1 cellular context compared by ENCODE assay signal in genomic region chr17:44775838-44776621, GRCh38.
A peak's percentile ranks its signal among the peaks of the same experiment; 100 is the strongest.
TF ChIP-seq lines count a peak whose summit lies in the region.

No MANE protein-coding gene starts in this region.

TF ChIP-seq in HepG2, 621 proteins besides CTCF, POLR2A, EP300 and RAD21 (continued from another document and continues in another):
- TF ChIP-seq MXD1 (CRISPR knock-in tag; IDR thresholded peaks at IDR 0.05) = no peak; the same call in 1 of the 2 replicates
- 0 out of 2 replicates have a peak, but pooled peaks have one; percentile 19 for TF ChIP-seq ZNF12 (CRISPR knock-in tag; IDR thresholded peaks at IDR 0.05)
- TF ChIP-seq, protein P1, sequence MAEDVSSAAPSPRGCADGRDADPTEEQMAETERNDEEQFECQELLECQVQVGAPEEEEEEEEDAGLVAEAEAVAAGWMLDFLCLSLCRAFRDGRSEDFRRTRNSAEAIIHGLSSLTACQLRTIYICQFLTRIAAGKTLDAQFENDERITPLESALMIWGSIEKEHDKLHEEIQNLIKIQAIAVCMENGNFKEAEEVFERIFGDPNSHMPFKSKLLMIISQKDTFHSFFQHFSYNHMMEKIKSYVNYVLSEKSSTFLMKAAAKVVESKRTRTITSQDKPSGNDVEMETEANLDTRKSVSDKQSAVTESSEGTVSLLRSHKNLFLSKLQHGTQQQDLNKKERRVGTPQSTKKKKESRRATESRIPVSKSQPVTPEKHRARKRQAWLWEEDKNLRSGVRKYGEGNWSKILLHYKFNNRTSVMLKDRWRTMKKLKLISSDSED (CRISPR knock-in tag; IDR thresholded peaks at IDR 0.05) = no peak
- TF ChIP-seq ASH2L (IDR thresholded peaks at IDR 0.05; ENCODE audit: insufficient read length, low read depth, low read length) = no peak
- TF ChIP-seq, protein P2, sequence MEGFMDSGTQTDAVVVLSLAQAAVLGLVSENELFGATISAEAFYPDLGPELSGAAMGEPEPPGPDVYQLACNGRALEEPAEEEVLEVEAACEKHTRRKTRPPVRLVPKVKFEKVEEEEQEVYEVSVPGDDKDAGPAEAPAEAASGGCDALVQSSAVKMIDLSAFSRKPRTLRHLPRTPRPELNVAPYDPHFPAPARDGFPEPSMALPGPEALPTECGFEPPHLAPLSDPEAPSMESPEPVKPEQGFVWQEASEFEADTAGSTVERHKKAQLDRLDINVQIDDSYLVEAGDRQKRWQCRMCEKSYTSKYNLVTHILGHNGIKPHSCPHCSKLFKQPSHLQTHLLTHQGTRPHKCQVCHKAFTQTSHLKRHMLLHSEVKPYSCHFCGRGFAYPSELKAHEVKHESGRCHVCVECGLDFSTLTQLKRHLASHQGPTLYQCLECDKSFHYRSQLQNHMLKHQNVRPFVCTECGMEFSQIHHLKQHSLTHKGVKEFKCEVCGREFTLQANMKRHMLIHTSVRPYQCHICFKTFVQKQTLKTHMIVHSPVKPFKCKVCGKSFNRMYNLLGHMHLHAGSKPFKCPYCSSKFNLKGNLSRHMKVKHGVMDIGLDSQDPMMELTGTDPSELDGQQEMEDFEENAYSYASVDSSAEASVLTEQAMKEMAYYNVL (CRISPR knock-in tag; IDR thresholded peaks at IDR 0.05; ENCODE audit: borderline replicate concordance) = 0 out of 2 replicates have a peak, but pooled peaks have one; percentile 9
- TF ChIP-seq ZZZ3 (CRISPR knock-in tag; IDR thresholded peaks at IDR 0.05; ENCODE audit: borderline replicate concordance) = 0 out of 2 replicates have a peak, but pooled peaks have one; percentile 53
- TF ChIP-seq TBX3 (IDR thresholded peaks at IDR 0.05; ENCODE audit: borderline replicate concordance) = no peak
- no peak for TF ChIP-seq RBFOX2 (IDR thresholded peaks at IDR 0.05; ENCODE audit: low read depth, low read length)
- TF ChIP-seq ZNF354B (CRISPR knock-in tag; IDR thresholded peaks at IDR 0.05) = 0 out of 2 replicates have a peak, but pooled peaks have one; percentile 74
- peak; percentile 59; the same call in 1 of the 2 replicates for TF ChIP-seq ZNF776 (CRISPR knock-in tag; IDR thresholded peaks at IDR 0.05)
- peak; percentile 48; the same call in 1 of the 2 replicates for TF ChIP-seq SPEN (CRISPR knock-in tag; IDR thresholded peaks at IDR 0.05; ENCODE audit: low read depth)
- TF ChIP-seq ZNF768 (CRISPR knock-in tag; IDR thresholded peaks at IDR 0.05) = peak; percentile 61; the same call in 1 of the 2 replicates
- TF ChIP-seq ZFX (CRISPR knock-in tag; IDR thresholded peaks at IDR 0.05; ENCODE audit: low read depth) = peak; percentile 58; the same call in 1 of the 2 replicates
- TF ChIP-seq TCF12 (IDR thresholded peaks at IDR 0.05) = no peak
- TF ChIP-seq TCF12 (CRISPR knock-in tag; IDR thresholded peaks at IDR 0.05) = 0 out of 2 replicates have a peak, but pooled peaks have one; percentile 41
- TF ChIP-seq HHEX (CRISPR knock-in tag; IDR thresholded peaks at IDR 0.05) = 0 out of 2 replicates have a peak, but pooled peaks have one; percentile 12
- TF ChIP-seq, protein P3, sequence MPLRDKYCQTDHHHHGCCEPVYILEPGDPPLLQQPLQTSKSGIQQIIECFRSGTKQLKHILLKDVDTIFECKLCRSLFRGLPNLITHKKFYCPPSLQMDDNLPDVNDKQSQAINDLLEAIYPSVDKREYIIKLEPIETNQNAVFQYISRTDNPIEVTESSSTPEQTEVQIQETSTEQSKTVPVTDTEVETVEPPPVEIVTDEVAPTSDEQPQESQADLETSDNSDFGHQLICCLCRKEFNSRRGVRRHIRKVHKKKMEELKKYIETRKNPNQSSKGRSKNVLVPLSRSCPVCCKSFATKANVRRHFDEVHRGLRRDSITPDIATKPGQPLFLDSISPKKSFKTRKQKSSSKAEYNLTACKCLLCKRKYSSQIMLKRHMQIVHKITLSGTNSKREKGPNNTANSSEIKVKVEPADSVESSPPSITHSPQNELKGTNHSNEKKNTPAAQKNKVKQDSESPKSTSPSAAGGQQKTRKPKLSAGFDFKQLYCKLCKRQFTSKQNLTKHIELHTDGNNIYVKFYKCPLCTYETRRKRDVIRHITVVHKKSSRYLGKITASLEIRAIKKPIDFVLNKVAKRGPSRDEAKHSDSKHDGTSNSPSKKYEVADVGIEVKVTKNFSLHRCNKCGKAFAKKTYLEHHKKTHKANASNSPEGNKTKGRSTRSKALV (CRISPR knock-in tag; IDR thresholded peaks at IDR 0.05) = peak; percentile 13; the same call in 1 of the 2 replicates
- TF ChIP-seq, protein P4, sequence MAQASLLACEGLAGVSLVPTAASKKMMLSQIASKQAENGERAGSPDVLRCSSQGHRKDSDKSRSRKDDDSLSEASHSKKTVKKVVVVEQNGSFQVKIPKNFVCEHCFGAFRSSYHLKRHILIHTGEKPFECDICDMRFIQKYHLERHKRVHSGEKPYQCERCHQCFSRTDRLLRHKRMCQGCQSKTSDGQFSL (CRISPR knock-in tag; IDR thresholded peaks at IDR 0.05) = no peak
- 0 out of 2 replicates have a peak, but pooled peaks have one; percentile 1 for TF ChIP-seq SNAI1 (CRISPR knock-in tag; IDR thresholded peaks at IDR 0.05; ENCODE audit: borderline replicate concordance)
- TF ChIP-seq SAFB2 (CRISPR knock-in tag; IDR thresholded peaks at IDR 0.05; ENCODE audit: borderline replicate concordance, low read depth) = 0 out of 2 replicates have a peak, but pooled peaks have one; percentile 24
- no peak for TF ChIP-seq KIAA2018 (CRISPR knock-in tag; IDR thresholded peaks at IDR 0.05; ENCODE audit: borderline replicate concordance)
- TF ChIP-seq ZNF513 (CRISPR knock-in tag; conservative IDR thresholded peaks at IDR 0.05) = no peak
- no peak for TF ChIP-seq PRPF4 (IDR thresholded peaks at IDR 0.05; ENCODE audit: low read depth, low read length, poor library complexity, severe bottlenecking)
- TF ChIP-seq POLR2AphosphoS5 (IDR thresholded peaks at IDR 0.05; ENCODE audit: low read depth, low read length) = 0 out of 2 replicates have a peak, but pooled peaks have one; percentile 0
- peak; percentile 70; the same call in 1 of the 2 replicates for TF ChIP-seq SP4 (CRISPR knock-in tag; IDR thresholded peaks at IDR 0.05)
- peak; percentile 30; the same call in 1 of the 2 replicates for TF ChIP-seq KDM1A (CRISPR knock-in tag; IDR thresholded peaks at IDR 0.05)
- peak; percentile 37; the same call in 1 of the 2 replicates for TF ChIP-seq HBP1 (CRISPR knock-in tag; IDR thresholded peaks at IDR 0.05; ENCODE audit: low read depth)
- no peak for TF ChIP-seq ARHGAP35 (CRISPR knock-in tag; IDR thresholded peaks at IDR 0.05; ENCODE audit: borderline replicate concordance)
- TF ChIP-seq CEBPB (IDR thresholded peaks at IDR 0.05; ENCODE audit: borderline replicate concordance, low read depth, low read length) = no peak
- 0 out of 2 replicates have a peak, but pooled peaks have one; percentile 4 for TF ChIP-seq KDM5B (CRISPR knock-in tag; IDR thresholded peaks at IDR 0.05; ENCODE audit: borderline replicate concordance)
- no peak; the same call in 1 of the 2 replicates for TF ChIP-seq KAT8 (CRISPR knock-in tag; IDR thresholded peaks at IDR 0.05)
- TF ChIP-seq, protein P5, sequence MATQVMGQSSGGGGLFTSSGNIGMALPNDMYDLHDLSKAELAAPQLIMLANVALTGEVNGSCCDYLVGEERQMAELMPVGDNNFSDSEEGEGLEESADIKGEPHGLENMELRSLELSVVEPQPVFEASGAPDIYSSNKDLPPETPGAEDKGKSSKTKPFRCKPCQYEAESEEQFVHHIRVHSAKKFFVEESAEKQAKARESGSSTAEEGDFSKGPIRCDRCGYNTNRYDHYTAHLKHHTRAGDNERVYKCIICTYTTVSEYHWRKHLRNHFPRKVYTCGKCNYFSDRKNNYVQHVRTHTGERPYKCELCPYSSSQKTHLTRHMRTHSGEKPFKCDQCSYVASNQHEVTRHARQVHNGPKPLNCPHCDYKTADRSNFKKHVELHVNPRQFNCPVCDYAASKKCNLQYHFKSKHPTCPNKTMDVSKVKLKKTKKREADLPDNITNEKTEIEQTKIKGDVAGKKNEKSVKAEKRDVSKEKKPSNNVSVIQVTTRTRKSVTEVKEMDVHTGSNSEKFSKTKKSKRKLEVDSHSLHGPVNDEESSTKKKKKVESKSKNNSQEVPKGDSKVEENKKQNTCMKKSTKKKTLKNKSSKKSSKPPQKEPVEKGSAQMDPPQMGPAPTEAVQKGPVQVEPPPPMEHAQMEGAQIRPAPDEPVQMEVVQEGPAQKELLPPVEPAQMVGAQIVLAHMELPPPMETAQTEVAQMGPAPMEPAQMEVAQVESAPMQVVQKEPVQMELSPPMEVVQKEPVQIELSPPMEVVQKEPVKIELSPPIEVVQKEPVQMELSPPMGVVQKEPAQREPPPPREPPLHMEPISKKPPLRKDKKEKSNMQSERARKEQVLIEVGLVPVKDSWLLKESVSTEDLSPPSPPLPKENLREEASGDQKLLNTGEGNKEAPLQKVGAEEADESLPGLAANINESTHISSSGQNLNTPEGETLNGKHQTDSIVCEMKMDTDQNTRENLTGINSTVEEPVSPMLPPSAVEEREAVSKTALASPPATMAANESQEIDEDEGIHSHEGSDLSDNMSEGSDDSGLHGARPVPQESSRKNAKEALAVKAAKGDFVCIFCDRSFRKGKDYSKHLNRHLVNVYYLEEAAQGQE (IDR thresholded peaks at IDR 0.05; ENCODE audit: borderline replicate concordance in 1 of 2, low read depth in 1 of 2, low read length in 2 of 2) = no peak
- 0 out of 2 replicates have a peak, but pooled peaks have one; percentile 5 for TF ChIP-seq ZNF317 (CRISPR knock-in tag; IDR thresholded peaks at IDR 0.05)
- no peak for TF ChIP-seq ZFP37 (CRISPR knock-in tag; IDR thresholded peaks at IDR 0.05; ENCODE audit: borderline replicate concordance)
